In the genomic region with DNA sequence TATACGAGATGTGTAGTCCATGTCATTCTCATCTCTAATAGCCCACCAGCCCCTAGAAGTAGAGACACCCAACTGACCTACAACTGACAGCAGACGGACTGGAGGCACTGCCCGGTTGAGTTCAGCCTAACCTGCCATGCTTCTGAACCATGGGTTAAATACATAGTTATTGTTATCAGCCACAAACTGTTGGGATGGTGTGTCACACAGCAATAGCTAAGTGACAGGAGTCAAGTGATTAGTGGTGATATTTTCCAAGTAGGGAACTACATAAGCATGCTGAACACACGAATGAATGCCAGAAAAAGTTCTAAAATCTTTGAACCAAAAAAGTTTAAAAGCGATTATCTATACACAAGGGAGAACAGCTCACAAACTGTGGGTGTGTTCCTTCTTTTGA, we compare ENCODE assay signal across 25 cellular contexts.
DNase-seq lines count a peak whose midpoint lies in the region; ATAC-seq, FAIRE-seq and TF ChIP-seq lines count a peak whose summit lies in the region.
"Had no signal": no experiment of that assay in that cellular context is flagged by ENCODE, and none has a peak within 500 bp of the region (broad histone marks: within the 10 kb centered on the region; RNA-seq: fewer than 3 reads in every experiment).

No MANE protein-coding gene starts in this region.

- no peak overlapping the region for H3K27ac ChIP-seq in endothelial cell of umbilical vein (ENCODE audit: insufficient read depth, low read depth, low read length)
- H3K27ac ChIP-seq: 22Rv1, A549, C4-2B had no signal

- TF ChIP-seq CTCF in endothelial cell of umbilical vein (IDR thresholded peaks at IDR 0.05; ENCODE audit: extremely low read depth in 1 of 2, insufficient read depth in 1 of 2, low read depth in 1 of 2, low read length in 2 of 2) = no peak

- TF ChIP-seq POLR2A in endothelial cell of umbilical vein (IDR thresholded peaks at IDR 0.05; ENCODE audit: low read depth, low read length) = no peak

- POLR2A ChIA-PET in activated CD4-positive, alpha-beta memory T cell treated with anti-CD3 and anti-CD28 coated beads, Interleukin-2, amount 10 ng/mL, durations not matched to agents 7 days and 5 days (lab: Charles Lee) = interaction anchor here (0.9 kb wide), 1 partner anchor 10 kb away, joined by 3 read pairs; no protein-coding TSS in a partner anchor
- POLR2A ChIA-PET in activated CD4-positive, alpha-beta memory T cell treated with anti-CD3 and anti-CD28 coated beads for 36 hours (lab: Charles Lee) = no interaction called here
- POLR2A ChIA-PET in endothelial cell of umbilical vein (lab: Charles Lee) = no interaction called here

- CTCF ChIA-PET in activated CD4-positive, alpha-beta memory T cell treated with anti-CD3 and anti-CD28 coated beads, Interleukin-2, amount 10 ng/mL, durations not matched to agents 7 days and 5 days (lab: Charles Lee) = interaction anchor here (1.0 kb wide), 2 partner anchors 10 to 11 kb away, joined by 3 to 4 read pairs; no protein-coding TSS in a partner anchor
- CTCF ChIA-PET in activated CD4-positive, alpha-beta memory T cell treated with anti-CD3 and anti-CD28 coated beads for 36 hours (lab: Charles Lee) = interaction anchor here (1.4 to 2.4 kb wide), 2 partner anchors 16 to 91 kb away, joined by 6 to 10 read pairs; no protein-coding TSS in a partner anchor
- CTCF ChIA-PET in endothelial cell of umbilical vein (lab: Charles Lee) = interaction anchor here (1.4 to 1.7 kb wide), 2 partner anchors 10 to 16 kb away, joined by 3 to 4 read pairs; no protein-coding TSS in a partner anchor

- H3K4me1 ChIP-seq in endothelial cell of umbilical vein (ENCODE audit: control insufficient read depth, extremely low read depth, insufficient read depth, low read length) = no peaks in the 10 kb centered on the region
- H3K4me1 ChIP-seq: A549, Caco-2 had no signal

- H3K9me1 ChIP-seq in endothelial cell of umbilical vein (replicated peaks; ENCODE audit: control insufficient read depth, extremely low read depth, insufficient read depth, low read length) = no peaks in the 10 kb centered on the region

- H3K9ac ChIP-seq in endothelial cell of umbilical vein (replicated peaks; ENCODE audit: extremely low read depth, insufficient read depth, low read length) = no peak overlapping the region
- H3K9ac ChIP-seq: BLaER1 treated with 17β-estradiol and CSF1 and Interleukin-3, amounts not matched to agents 10 nM and 100 nM had no signal

- H4K20me1 ChIP-seq in endothelial cell of umbilical vein (replicated peaks; ENCODE audit: control insufficient read depth, extremely low read depth, insufficient read depth, low read length) = no peaks in the 10 kb centered on the region

- intact Hi-C loops in activated CD4-positive, alpha-beta memory T cell treated with anti-CD3 and anti-CD28 coated beads for 36 hours (cut with micrococcal nuclease) = no loop called here
- intact Hi-C loops in endothelial cell of umbilical vein (cut with micrococcal nuclease) = no loop called here

- H3K4me3 ChIP-seq in endothelial cell of umbilical vein (replicated peaks in 1 of 3; ENCODE audit: insufficient read depth in 1 of 3, low read depth in 1 of 3, low read length in 3 of 3) = no peak overlapping the region
- H3K4me3 ChIP-seq: A549; BLaER1 treated with 17β-estradiol and CSF1 and Interleukin-3, amounts not matched to agents 10 nM and 100 nM; GM12878 had no signal

- no peaks in the 10 kb centered on the region for H3K79me2 ChIP-seq in endothelial cell of umbilical vein (ENCODE audit: control insufficient read depth, insufficient read depth, low read length)

- DNase-seq in activated CD4-positive, alpha-beta memory T cell treated with anti-CD3 and anti-CD28 coated beads, Interleukin-2, amount 10 ng/mL, durations not matched to agents 7 days and 5 days = no peak
- no peak for DNase-seq in activated CD4-positive, alpha-beta memory T cell treated with anti-CD3 and anti-CD28 coated beads for 36 hours
- DNase-seq in endothelial cell of umbilical vein (ENCODE audit: low read depth, low spot score) = no peak
- no peak for DNase-seq in GM03348 (ENCODE audit: low spot score)
- DNase-seq in activated naive CD8-positive, alpha-beta T cell treated with anti-CD3 and anti-CD28 coated beads for 36 hours = no peak
- DNase-seq: AML-193; BE2C; Caco-2; Calu3; CD4-positive, alpha-beta T cell; CD8-positive, alpha-beta T cell; DMS79 treated with DMSO at 0.1 percent for 48 hours; GF-D8 had no signal

- H3K4me1 Mint-ChIP-seq in activated CD4-positive, alpha-beta memory T cell treated with anti-CD3 and anti-CD28 coated beads, Interleukin-2, amount 10 ng/mL, durations not matched to agents 7 days and 5 days = no peaks in the 10 kb centered on the region
- no peaks in the 10 kb centered on the region for H3K4me1 Mint-ChIP-seq in activated CD4-positive, alpha-beta memory T cell treated with anti-CD3 and anti-CD28 coated beads for 36 hours (ENCODE audit: low read depth)
- H3K4me1 Mint-ChIP-seq in activated T-helper 17 cell treated with anti-CD3 and anti-CD28 coated beads, Interleukin-2, amount 50 U/mL, for 72 hours = no peaks in the 10 kb centered on the region
- no peaks in the 10 kb centered on the region for H3K4me1 Mint-ChIP-seq in activated naive CD8-positive, alpha-beta T cell treated with anti-CD3 and anti-CD28 coated beads for 36 hours

- dilution Hi-C loops in endothelial cell of umbilical vein (cut with MboI; ENCODE audit: extremely low pct_ligation_motif_present, low sequenced_read_pairs) = no loop called here

- FAIRE-seq in endothelial cell of umbilical vein (lab: Jason Lieb, UNC) = peak; percentile 38
- FAIRE-seq: A549, D721Med, G401.6, GM12878, GM12892, GM18507, GM19239 had no signal

- H3K27ac Mint-ChIP-seq in activated CD4-positive, alpha-beta memory T cell treated with anti-CD3 and anti-CD28 coated beads, Interleukin-2, amount 10 ng/mL, durations not matched to agents 7 days and 5 days = peak overlapping the region; percentile 50
- no peak overlapping the region for H3K27ac Mint-ChIP-seq in activated CD4-positive, alpha-beta memory T cell treated with anti-CD3 and anti-CD28 coated beads for 36 hours
- peak overlapping the region; percentile 47 for H3K27ac Mint-ChIP-seq in activated T-helper 17 cell treated with anti-CD3 and anti-CD28 coated beads, Interleukin-2, amount 50 U/mL, for 72 hours
- H3K27ac Mint-ChIP-seq in activated naive CD8-positive, alpha-beta T cell treated with anti-CD3 and anti-CD28 coated beads for 36 hours = no peak overlapping the region
- H3K27ac Mint-ChIP-seq: CD4-positive, alpha-beta T cell had no signal

- H3K4me3 Mint-ChIP-seq in activated CD4-positive, alpha-beta memory T cell treated with anti-CD3 and anti-CD28 coated beads, Interleukin-2, amount 10 ng/mL, durations not matched to agents 7 days and 5 days = no peak overlapping the region
- H3K4me3 Mint-ChIP-seq in activated CD4-positive, alpha-beta memory T cell treated with anti-CD3 and anti-CD28 coated beads for 36 hours = no peak overlapping the region
- no peak overlapping the region for H3K4me3 Mint-ChIP-seq in activated T-helper 17 cell treated with anti-CD3 and anti-CD28 coated beads, Interleukin-2, amount 50 U/mL, for 72 hours
- no peak overlapping the region for H3K4me3 Mint-ChIP-seq in activated naive CD8-positive, alpha-beta T cell treated with anti-CD3 and anti-CD28 coated beads for 36 hours
- H3K4me3 Mint-ChIP-seq: CD4-positive, alpha-beta T cell; CD8-positive, alpha-beta T cell had no signal

- no peak overlapping the region for H3K4me2 ChIP-seq in endothelial cell of umbilical vein (ENCODE audit: insufficient read depth, low read length)
- H3K4me2 ChIP-seq: A549 had no signal

- no peak overlapping the region for H2AFZ ChIP-seq in endothelial cell of umbilical vein (ENCODE audit: low read depth, low read length)

- H3K27me3 ChIP-seq in endothelial cell of umbilical vein (ENCODE audit: control insufficient read depth in 2 of 2, insufficient read depth in 2 of 2, low read length in 2 of 2) = no peaks in the 10 kb centered on the region
- H3K27me3 ChIP-seq: BE2C; BLaER1 treated with 17β-estradiol and CSF1 and Interleukin-3, amounts not matched to agents 10 nM and 100 nM had no signal

- ATAC-seq in activated T-helper 17 cell treated with anti-CD3 and anti-CD28 coated beads, Interleukin-2, amount 50 U/mL, for 72 hours (replicated peaks) = no peak
- ATAC-seq in GM21723 (IDR thresholded peaks at IDR 0.05; ENCODE audit: unreplicated experiment) = no peak
- ATAC-seq: A549; CD8-positive, alpha-beta T cell; GM12878 had no signal

- no peaks in the 10 kb centered on the region for H3K9me3 Mint-ChIP-seq in activated CD4-positive, alpha-beta memory T cell treated with anti-CD3 and anti-CD28 coated beads, Interleukin-2, amount 10 ng/mL, durations not matched to agents 7 days and 5 days
- H3K9me3 Mint-ChIP-seq in activated CD4-positive, alpha-beta memory T cell treated with anti-CD3 and anti-CD28 coated beads for 36 hours = no peaks in the 10 kb centered on the region
- H3K9me3 Mint-ChIP-seq in activated T-helper 17 cell treated with anti-CD3 and anti-CD28 coated beads, Interleukin-2, amount 50 U/mL, for 72 hours = no peaks in the 10 kb centered on the region
- H3K9me3 Mint-ChIP-seq in activated naive CD8-positive, alpha-beta T cell treated with anti-CD3 and anti-CD28 coated beads for 36 hours = no peaks in the 10 kb centered on the region
- H3K9me3 Mint-ChIP-seq: CD4-positive, alpha-beta T cell; CD8-positive, alpha-beta T cell had no signal

- BruUV-seq in endothelial cell of umbilical vein (replicated peaks; lab: Mats Ljungman, UMichigan) = no TSS peak

- peaks cover 0 to 6% of the 10 kb centered on the region in 2 experiments for H3K36me3 ChIP-seq in endothelial cell of umbilical vein (ENCODE audit: control insufficient read depth in 2 of 2, extremely low read depth in 1 of 2, insufficient read depth in 2 of 2, low read length in 2 of 2)
- H3K36me3 ChIP-seq: BE2C had no signal

- H3K9me3 ChIP-seq in endothelial cell of umbilical vein (replicated peaks; ENCODE audit: control insufficient read depth, insufficient read depth, low read length) = no peaks in the 10 kb centered on the region
- H3K9me3 ChIP-seq: A549, BE2C, Caco-2 had no signal

- peaks cover 80% of the 10 kb centered on the region for H3K36me3 Mint-ChIP-seq in activated CD4-positive, alpha-beta memory T cell treated with anti-CD3 and anti-CD28 coated beads, Interleukin-2, amount 10 ng/mL, durations not matched to agents 7 days and 5 days (ENCODE audit: low read depth)
- H3K36me3 Mint-ChIP-seq in activated CD4-positive, alpha-beta memory T cell treated with anti-CD3 and anti-CD28 coated beads for 36 hours = peaks cover 36% of the 10 kb centered on the region
- peaks cover 98% of the 10 kb centered on the region for H3K36me3 Mint-ChIP-seq in activated T-helper 17 cell treated with anti-CD3 and anti-CD28 coated beads, Interleukin-2, amount 50 U/mL, for 72 hours (ENCODE audit: low read depth)
- H3K36me3 Mint-ChIP-seq in activated naive CD8-positive, alpha-beta T cell treated with anti-CD3 and anti-CD28 coated beads for 36 hours = peaks cover 25% of the 10 kb centered on the region

- no peaks in the 10 kb centered on the region for H3K27me3 Mint-ChIP-seq in activated CD4-positive, alpha-beta memory T cell treated with anti-CD3 and anti-CD28 coated beads, Interleukin-2, amount 10 ng/mL, durations not matched to agents 7 days and 5 days
- H3K27me3 Mint-ChIP-seq in activated CD4-positive, alpha-beta memory T cell treated with anti-CD3 and anti-CD28 coated beads for 36 hours = no peaks in the 10 kb centered on the region
- H3K27me3 Mint-ChIP-seq in activated T-helper 17 cell treated with anti-CD3 and anti-CD28 coated beads, Interleukin-2, amount 50 U/mL, for 72 hours = no peaks in the 10 kb centered on the region
- H3K27me3 Mint-ChIP-seq in activated naive CD8-positive, alpha-beta T cell treated with anti-CD3 and anti-CD28 coated beads for 36 hours = no peaks in the 10 kb centered on the region
- H3K27me3 Mint-ChIP-seq: CD4-positive, alpha-beta T cell had no signal

Comparison
In these comparisons a context has a peak if more than half of its experiments do, and no peak if none do; other contexts are left out.
1. H3K27ac Mint-ChIP-seq: peak in activated CD4-positive, alpha-beta memory T cell treated with anti-CD3 and anti-CD28 coated beads, Interleukin-2, amount 10 ng/mL, durations not matched to agents 7 days and 5 days (single experiment) and activated T-helper 17 cell treated with anti-CD3 and anti-CD28 coated beads, Interleukin-2, amount 50 U/mL, for 72 hours (single experiment); none in activated CD4-positive, alpha-beta memory T cell treated with anti-CD3 and anti-CD28 coated beads for 36 hours (single experiment) and activated naive CD8-positive, alpha-beta T cell treated with anti-CD3 and anti-CD28 coated beads for 36 hours (single experiment).